In genomic region chr1:209815495-209815894, GRCh38 we compare ENCODE assay signal across 25 cellular contexts. TPM values are rescaled to one million over a fixed set of nuclear protein-coding genes. Genes with fewer than 3 reads are reported as not detected.
DNase-seq lines count a peak whose midpoint lies in the region; ATAC-seq, FAIRE-seq and TF ChIP-seq lines count a peak whose summit lies in the region.
"Had no signal": no experiment of that assay in that cellular context is flagged by ENCODE, and none has a peak within 500 bp of the region (broad histone marks: within the 10 kb centered on the region; RNA-seq: fewer than 3 reads in every experiment).

No MANE protein-coding gene starts in this region.

- H3K79me2 ChIP-seq in GM12878 (ENCODE audit: control insufficient read depth, insufficient read depth, low read length) = no peaks in the 10 kb centered on the region

- H2AFZ ChIP-seq in GM12878 (ENCODE audit: control insufficient read depth, low read depth, low read length) = no peak overlapping the region; the same call in 1 of the 2 replicates

- RAD21 ChIA-PET in GM12878 (lab: Charles Lee; ENCODE audit: unreplicated experiment) = interaction anchor here (0.8 to 1.7 kb wide), 8 partner anchors 9 to 215 kb away, joined by 3 to 6 read pairs (median 4); partner anchors contain the start of genes C1orf74 and UTP25

- TF ChIP-seq CTCF in GM12878 (IDR thresholded peaks at IDR 0.05 in 2 of 3, conservative IDR thresholded peaks at IDR 0.05 in 1 of 3; ENCODE audit: control insufficient read depth in 2 of 3, extremely low read depth in 1 of 3, insufficient read depth in 1 of 3, low read depth in 3 of 3, low read length in 3 of 3) (no peak), vagina (IDR thresholded peaks at IDR 0.05) (no peak), coronary artery (IDR thresholded peaks at IDR 0.05) (no peak)
- no peak for TF ChIP-seq CTCF in activated CD8-positive, alpha-beta T cell treated with anti-CD3 and anti-CD28 coated beads for 36 hours (IDR thresholded peaks at IDR 0.05)

- TF ChIP-seq POLR2A in GM12878 (IDR thresholded peaks at IDR 0.05; ENCODE audit: low read depth, low read length) (no peak), vagina (IDR thresholded peaks at IDR 0.05) (no peak)

- SMC1A ChIA-PET in GM12878 (lab: Charles Lee; ENCODE audit: uncharacterized antibody, unreplicated experiment) = interaction anchor here (0.7 to 7.0 kb wide), 14 partner anchors 8 to 80 kb away, joined by 3 to 49 read pairs (median 4); partner anchors contain the start of genes TRAF3IP3 and UTP25

- peaks cover 16% of the 10 kb centered on the region for H3K27me3 Mint-ChIP-seq in activated T-cell treated with anti-CD3 and anti-CD28 coated beads, Interleukin-2, amount 50 U/mL, for 72 hours (ENCODE audit: low read depth)
- peaks cover 6% of the 10 kb centered on the region for H3K27me3 Mint-ChIP-seq in activated CD8-positive, alpha-beta T cell treated with anti-CD3 and anti-CD28 coated beads for 36 hours

- 65% methylated on average over 3 of the region's 3 CpGs for WGBS in GM12878 (ENCODE audit: insufficient coverage, insufficient replicate concordance, low lambda C conversion rate, missing lambda C conversion rate)

- no peak for ATAC-seq in activated T-cell treated with anti-CD3 and anti-CD28 coated beads, Interleukin-2, amount 50 U/mL, for 72 hours (replicated peaks in 1 of 2)
- ATAC-seq in GM12878 = peak; percentile 56
- no peak for ATAC-seq in activated CD8-positive, alpha-beta T cell treated with anti-CD3 and anti-CD28 coated beads for 36 hours
- ATAC-seq: lower lobe of right lung had no signal

- intact Hi-C loops in GM12878 (cut with micrococcal nuclease; ENCODE audit: unreplicated experiment) = no loop called here
- intact Hi-C loops in vagina (cut with DNase I) = no loop called here
- intact Hi-C loops in activated CD8-positive, alpha-beta T cell treated with anti-CD3 and anti-CD28 coated beads for 36 hours (cut with micrococcal nuclease) = no loop called here

- H3K4me3 Mint-ChIP-seq in activated T-cell treated with anti-CD3 and anti-CD28 coated beads, Interleukin-2, amount 50 U/mL, for 72 hours = no peak overlapping the region
- no peak overlapping the region for H3K4me3 Mint-ChIP-seq in activated CD8-positive, alpha-beta T cell treated with anti-CD3 and anti-CD28 coated beads for 36 hours
- H3K4me3 Mint-ChIP-seq: activated CD4-positive, alpha-beta memory T cell treated with anti-CD3 and anti-CD28 coated beads, Interleukin-2, amount 10 ng/mL, durations not matched to agents 7 days and 5 days; H9; neural progenitor cell had no signal

- no peaks in the 10 kb centered on the region for H3K36me3 Mint-ChIP-seq in activated T-cell treated with anti-CD3 and anti-CD28 coated beads, Interleukin-2, amount 50 U/mL, for 72 hours (ENCODE audit: insufficient read depth in 2 of 2)
- no peaks in the 10 kb centered on the region for H3K36me3 Mint-ChIP-seq in activated CD8-positive, alpha-beta T cell treated with anti-CD3 and anti-CD28 coated beads for 36 hours (ENCODE audit: low read depth)
- H3K36me3 Mint-ChIP-seq: neural progenitor cell had no signal

- no peaks in the 10 kb centered on the region for H3K9me3 ChIP-seq in GM12878 (replicated peaks; ENCODE audit: control insufficient read depth, insufficient read depth, low read length)
- H3K9me3 ChIP-seq in vagina = no peaks in the 10 kb centered on the region
- H3K9me3 ChIP-seq: BLaER1, lower lobe of right lung had no signal

- no peaks in the 10 kb centered on the region for H3K9me3 Mint-ChIP-seq in activated T-cell treated with anti-CD3 and anti-CD28 coated beads, Interleukin-2, amount 50 U/mL, for 72 hours
- H3K9me3 Mint-ChIP-seq in activated CD8-positive, alpha-beta T cell treated with anti-CD3 and anti-CD28 coated beads for 36 hours = no peaks in the 10 kb centered on the region
- H3K9me3 Mint-ChIP-seq: activated CD4-positive, alpha-beta memory T cell treated with anti-CD3 and anti-CD28 coated beads, Interleukin-2, amount 10 ng/mL, durations not matched to agents 7 days and 5 days; H9; neural progenitor cell had no signal

- TF ChIP-seq EP300 in GM12878 (IDR thresholded peaks at IDR 0.05; ENCODE audit: borderline replicate concordance in 1 of 2, control insufficient read depth in 1 of 2, low read depth in 2 of 2, low read length in 2 of 2) = no peak

- H3K27me3 ChIP-seq in GM12878 (replicated peaks in 1 of 2; ENCODE audit: control insufficient read depth in 2 of 2, insufficient read depth in 2 of 2, low read length in 1 of 2) (no peaks in the 10 kb centered on the region; a peak in 1 of 4 replicates), vagina (no peaks in the 10 kb centered on the region)
- H3K27me3 ChIP-seq: BLaER1 had no signal

- H4K20me1 ChIP-seq in GM12878 (ENCODE audit: control insufficient read depth, insufficient read depth) = no peaks in the 10 kb centered on the region
- H4K20me1 ChIP-seq: BLaER1 had no signal

- FAIRE-seq in GM12878 (lab: Jason Lieb, UNC) = no peak
- FAIRE-seq: GM12891, kidney, urothelium cell line had no signal

- POLR2A ChIA-PET in GM12878 (lab: Charles Lee) = interaction anchor here (0.8 to 1.4 kb wide), 5 partner anchors 8 to 49 kb away, joined by 3 to 5 read pairs (median 4); partner anchors contain the start of gene C1orf74
- POLR2A ChIA-PET in activated CD8-positive, alpha-beta T cell treated with anti-CD3 and anti-CD28 coated beads for 36 hours (lab: Charles Lee) = interaction anchor here (1.1 to 1.4 kb wide), 3 partner anchors 8 to 40 kb away, joined by 3 to 5 read pairs (median 4); no protein-coding TSS in a partner anchor

- TF ChIP-seq RAD21 in GM12878 (IDR thresholded peaks at IDR 0.05; ENCODE audit: insufficient read depth, low read depth, low read length) = no peak

- no peak overlapping the region for H3K4me2 ChIP-seq in GM12878 (ENCODE audit: control insufficient read depth, insufficient read depth)
- H3K4me2 ChIP-seq: BLaER1, neural progenitor cell had no signal

- H3K4me1 ChIP-seq in GM12878 (ENCODE audit: control insufficient read depth, insufficient read depth, low read length) (no peaks in the 10 kb centered on the region), vagina (peaks cover 11% of the 10 kb centered on the region)
- H3K4me1 ChIP-seq: lower lobe of right lung had no signal

- H3K4me1 Mint-ChIP-seq in activated T-cell treated with anti-CD3 and anti-CD28 coated beads, Interleukin-2, amount 50 U/mL, for 72 hours (ENCODE audit: low read depth) = peaks cover 15% of the 10 kb centered on the region
- H3K4me1 Mint-ChIP-seq in activated CD8-positive, alpha-beta T cell treated with anti-CD3 and anti-CD28 coated beads for 36 hours (ENCODE audit: low read depth) = peaks cover 12% of the 10 kb centered on the region
- H3K4me1 Mint-ChIP-seq: activated CD4-positive, alpha-beta memory T cell treated with anti-CD3 and anti-CD28 coated beads, Interleukin-2, amount 10 ng/mL, durations not matched to agents 7 days and 5 days had no signal

- no peak for DNase-seq in activated T-cell treated with anti-CD3 and anti-CD28 coated beads, Interleukin-2, amount 50 U/mL, for 72 hours
- DNase-seq in activated T-cell treated with anti-CD3 and anti-CD28 coated beads for 4 hours = no peak
- no peak for DNase-seq in GM12878 (ENCODE audit: low read depth, low spot score)
- peak; percentile 39 for DNase-seq in kidney tubule cell (ENCODE audit: low spot score)
- no peak for DNase-seq in vagina (ENCODE audit: extremely low spot score in 2 of 2)
- no peak for DNase-seq in activated CD8-positive, alpha-beta T cell treated with anti-CD3 and anti-CD28 coated beads for 36 hours
- no peak for DNase-seq in coronary artery (ENCODE audit: low spot score)
- no peak for DNase-seq in DMS 273 (lab: John Stamatoyannopoulos, UW; ENCODE audit: unreplicated experiment)
- DNase-seq: ACHN; activated CD4-positive, alpha-beta memory T cell treated with anti-CD3 and anti-CD28 coated beads, Interleukin-2, amount 10 ng/mL, durations not matched to agents 7 days and 5 days; activated CD4-positive, CD25-positive, alpha-beta regulatory T cell; aorta; central memory CD4-positive, alpha-beta T cell; H9; Kasumi-1; kidney; NCI-H748 treated with DMSO at 0.1 percent for 48 hours; SHP77 treated with DMSO at 0.1 percent for 48 hours had no signal

- BruUV-seq in GM12878 (replicated peaks; lab: Mats Ljungman, UMichigan) = no TSS peak

- peak overlapping the region; percentile 19 for H3K27ac Mint-ChIP-seq in activated T-cell treated with anti-CD3 and anti-CD28 coated beads, Interleukin-2, amount 50 U/mL, for 72 hours
- H3K27ac Mint-ChIP-seq in activated CD8-positive, alpha-beta T cell treated with anti-CD3 and anti-CD28 coated beads for 36 hours = no peak overlapping the region
- H3K27ac Mint-ChIP-seq: activated CD4-positive, alpha-beta memory T cell treated with anti-CD3 and anti-CD28 coated beads, Interleukin-2, amount 10 ng/mL, durations not matched to agents 7 days and 5 days; H9; neural progenitor cell had no signal

- CTCF ChIA-PET in GM12878 (lab: Yijun Ruan, JAX) = interaction anchor here (0.7 to 4.7 kb wide), 9 partner anchors 7 to 248 kb away, joined by 3 to 49 read pairs (median 4); partner anchors contain the start of gene UTP25
- CTCF ChIA-PET in activated CD8-positive, alpha-beta T cell treated with anti-CD3 and anti-CD28 coated beads for 36 hours (lab: Charles Lee) = interaction anchor here (0.7 to 5.6 kb wide), 7 partner anchors 7 to 86 kb away, joined by 3 to 59 read pairs (median 3); partner anchors contain the start of gene UTP25

- in situ Hi-C loops in GM12878 (cut with MboI) = no loop called here

- H3K4me3 ChIP-seq in GM12878 (no peak overlapping the region), vagina (no peak overlapping the region), coronary artery (no peak overlapping the region)
- H3K4me3 ChIP-seq: BLaER1, lower lobe of right lung, neural progenitor cell had no signal

- H3K9ac ChIP-seq in GM12878 (ENCODE audit: control insufficient read depth, insufficient read depth, low read length) = no peak overlapping the region
- H3K9ac ChIP-seq: BLaER1, neural progenitor cell had no signal

- H3K27ac ChIP-seq in GM12878 (ENCODE audit: control insufficient read depth, insufficient read depth) = no peak overlapping the region
- H3K27ac ChIP-seq in vagina = peak overlapping the region; percentile 65
- no peak overlapping the region for H3K27ac ChIP-seq in coronary artery
- H3K27ac ChIP-seq: BLaER1, lower lobe of right lung, neural progenitor cell had no signal

- H3K36me3 ChIP-seq in GM12878 (ENCODE audit: control insufficient read depth in 2 of 2, insufficient read depth in 2 of 2, low read length in 1 of 2) = no peaks in the 10 kb centered on the region
- no peaks in the 10 kb centered on the region for H3K36me3 ChIP-seq in vagina
- H3K36me3 ChIP-seq: BLaER1, lower lobe of right lung, neural progenitor cell had no signal

RNA-seq across cellular contexts. Expression of gene IRF6, which starts 9.6 kb away (rescaled TPM):
- total RNA-seq in activated T-cell treated with anti-CD3 and anti-CD28 coated beads, Interleukin-2, amount 50 U/mL, for 72 hours = 1 to 10 TPM in 1 of 2 donors, under 1 TPM in 1; 0.49 to 2.3 TPM
- not detected in 2 replicates for total RNA-seq in GM12878 (2013; cell fraction: nucleolus; rRNA removed)
- total RNA-seq in GM12878 (2014; rRNA removed) = 0.05 TPM in 1 of 2 replicates, not detected in the other
- total RNA-seq in GM12878 (2014; rRNA removed; fragmentation: Illumina TruSeq; extraction: Trizol) = 0.04 and 0.09 TPM in 2 replicates
- total RNA-seq in GM12878 (2021) = 0.10 and 0.21 TPM in 2 replicates
- polyA plus RNA-seq in GM12878 (2011; ENCODE audit: low read depth) = 0.20 TPM
- polyA plus RNA-seq in GM12878 (2011; rRNA removed) = 0.46 and 0.50 TPM in 2 replicates
- 0.23 and 0.37 TPM in 2 replicates for polyA plus RNA-seq in GM12878 (2011; cell fraction: cytosol; rRNA removed)
- 0.27 and 0.53 TPM in 2 replicates for polyA plus RNA-seq in GM12878 (2011; cell fraction: nucleus; rRNA removed)
- 0.24 and 0.35 TPM in 2 replicates for polyA plus RNA-seq in GM12878 (2012)
- polyA plus RNA-seq in GM12878 (2014; fragmentation: Illumina TruSeq; extraction: Trizol) = 0.12 and 0.30 TPM in 2 replicates
- polyA plus RNA-seq in GM12878 (2014; fragmentation: Nextera tagmentation; extraction: Ambion mirVana) = under 1 TPM; 0.04 to 0.05 TPM
- polyA plus RNA-seq in GM12878 (2014; rRNA removed) = 0.11 and 0.22 TPM in 2 replicates
- under 1 TPM; 0.06 to 0.09 TPM for polyA plus RNA-seq in GM12878 (2016; fragmentation: Nextera tagmentation; extraction: Ambion mirVana)
- 0.66 and 0.67 TPM in 2 replicates for polyA minus RNA-seq in GM12878 (2011; rRNA and poly(A)+ RNA removed)
- polyA minus RNA-seq in GM12878 (2011; cell fraction: cytosol; rRNA and poly(A)+ RNA removed) = 1.3 TPM in 1 of 2 replicates, not detected in the other
- 0.10 TPM in 1 of 2 replicates, not detected in the other for polyA minus RNA-seq in GM12878 (2011; cell fraction: nucleus; rRNA and poly(A)+ RNA removed)
- total RNA-seq in vagina = 83.5 TPM
- total RNA-seq in activated CD8-positive, alpha-beta T cell treated with anti-CD3 and anti-CD28 coated beads for 36 hours = 1 to 10 TPM; 1.2 TPM
- total RNA-seq: Daoy had no signal

RNA-seq across cellular contexts. Expression of gene UTP25, which starts 12.3 kb away (rescaled TPM):
- 10 to 100 TPM; 11.5 to 11.9 TPM for total RNA-seq in activated T-cell treated with anti-CD3 and anti-CD28 coated beads, Interleukin-2, amount 50 U/mL, for 72 hours
- 35.9 and 38.6 TPM in 2 replicates for total RNA-seq in GM12878 (2013; cell fraction: nucleolus; rRNA removed)
- total RNA-seq in GM12878 (2014; rRNA removed) (8.9 and 9.0 TPM in 2 replicates), GM12878 (2014; rRNA removed; fragmentation: Illumina TruSeq; extraction: Trizol) (10.2 and 10.6 TPM in 2 replicates), GM12878 (2021) (6.5 and 7.4 TPM in 2 replicates), vagina (5.9 TPM)
- 2.9 TPM for polyA plus RNA-seq in GM12878 (2011; ENCODE audit: low read depth)
- polyA plus RNA-seq in GM12878 (2011; rRNA removed) (13.3 and 14.8 TPM in 2 replicates), GM12878 (2014; fragmentation: Illumina TruSeq; extraction: Trizol) (9.4 and 10.8 TPM in 2 replicates), GM12878 (2014; fragmentation: Nextera tagmentation; extraction: Ambion mirVana) (1 to 10 TPM; 3.0 TPM), GM12878 (2014; rRNA removed) (5.0 and 6.2 TPM in 2 replicates), GM12878 (2016; fragmentation: Nextera tagmentation; extraction: Ambion mirVana) (1 to 10 TPM; 7.9 to 9.4 TPM)
- polyA plus RNA-seq in GM12878 (2011; cell fraction: cytosol; rRNA removed) = 7.4 TPM in 2 replicates
- polyA plus RNA-seq in GM12878 (2011; cell fraction: nucleus; rRNA removed) = 12.4 and 13.0 TPM in 2 replicates
- polyA plus RNA-seq in GM12878 (2012) = 3.9 and 4.5 TPM in 2 replicates
- 15.6 and 17.8 TPM in 2 replicates for polyA minus RNA-seq in GM12878 (2011; rRNA and poly(A)+ RNA removed)
- 3.8 and 3.9 TPM in 2 replicates for polyA minus RNA-seq in GM12878 (2011; cell fraction: cytosol; rRNA and poly(A)+ RNA removed)
- polyA minus RNA-seq in GM12878 (2011; cell fraction: nucleus; rRNA and poly(A)+ RNA removed) = 17.8 and 22.8 TPM in 2 replicates
- total RNA-seq in activated CD8-positive, alpha-beta T cell treated with anti-CD3 and anti-CD28 coated beads for 36 hours = 1 to 10 TPM; 8.9 to 9.5 TPM

RNA-seq across cellular contexts. Expression of gene C1orf74, which starts 31.1 kb away (rescaled TPM):
- 1 to 10 TPM; 2.8 to 3.3 TPM for total RNA-seq in activated T-cell treated with anti-CD3 and anti-CD28 coated beads, Interleukin-2, amount 50 U/mL, for 72 hours
- 5.5 and 5.7 TPM in 2 replicates for total RNA-seq in GM12878 (2013; cell fraction: nucleolus; rRNA removed)
- total RNA-seq in GM12878 (2014; rRNA removed) (3.4 and 4.4 TPM in 2 replicates), GM12878 (2014; rRNA removed; fragmentation: Illumina TruSeq; extraction: Trizol) (4.0 and 4.4 TPM in 2 replicates), GM12878 (2021) (3.4 and 3.5 TPM in 2 replicates), vagina (2.0 TPM)
- 1.3 TPM for polyA plus RNA-seq in GM12878 (2011; ENCODE audit: low read depth)
- polyA plus RNA-seq in GM12878 (2011; rRNA removed) (3.2 and 3.9 TPM in 2 replicates), GM12878 (2014; fragmentation: Illumina TruSeq; extraction: Trizol) (3.7 and 3.8 TPM in 2 replicates), GM12878 (2014; fragmentation: Nextera tagmentation; extraction: Ambion mirVana) (1 to 10 TPM; 3.4 to 4.4 TPM), GM12878 (2014; rRNA removed) (2.3 and 3.1 TPM in 2 replicates), GM12878 (2016; fragmentation: Nextera tagmentation; extraction: Ambion mirVana) (1 to 10 TPM; 4.6 to 5.5 TPM)
- 2.4 TPM in 2 replicates for polyA plus RNA-seq in GM12878 (2011; cell fraction: cytosol; rRNA removed)
- 2.0 and 2.2 TPM in 2 replicates for polyA plus RNA-seq in GM12878 (2011; cell fraction: nucleus; rRNA removed)
- polyA plus RNA-seq in GM12878 (2012) = 1.6 and 2.9 TPM in 2 replicates
- 6.1 TPM in 2 replicates for polyA minus RNA-seq in GM12878 (2011; rRNA and poly(A)+ RNA removed)
- polyA minus RNA-seq in GM12878 (2011; cell fraction: cytosol; rRNA and poly(A)+ RNA removed) = 1.6 and 2.1 TPM in 2 replicates
- polyA minus RNA-seq in GM12878 (2011; cell fraction: nucleus; rRNA and poly(A)+ RNA removed) = 5.3 and 5.6 TPM in 2 replicates
- total RNA-seq in activated CD8-positive, alpha-beta T cell treated with anti-CD3 and anti-CD28 coated beads for 36 hours = 1 to 10 TPM; 2.8 to 3.0 TPM

RNA-seq across cellular contexts. Expression of gene TRAF3IP3, which starts 59.6 kb away (rescaled TPM):
- total RNA-seq in activated T-cell treated with anti-CD3 and anti-CD28 coated beads, Interleukin-2, amount 50 U/mL, for 72 hours = 100 to 1,000 TPM; 127 to 157 TPM
- 130 and 146 TPM in 2 replicates for total RNA-seq in GM12878 (2013; cell fraction: nucleolus; rRNA removed)
- total RNA-seq in GM12878 (2014; rRNA removed) (57.0 and 61.6 TPM in 2 replicates), GM12878 (2014; rRNA removed; fragmentation: Illumina TruSeq; extraction: Trizol) (78.2 and 81.8 TPM in 2 replicates), GM12878 (2021) (62.6 and 67.5 TPM in 2 replicates), vagina (7.1 TPM)
- polyA plus RNA-seq in GM12878 (2011; ENCODE audit: low read depth) = 53.6 TPM
- polyA plus RNA-seq in GM12878 (2011; rRNA removed) (119 and 148 TPM in 2 replicates), GM12878 (2014; fragmentation: Illumina TruSeq; extraction: Trizol) (88.2 and 103 TPM in 2 replicates), GM12878 (2014; fragmentation: Nextera tagmentation; extraction: Ambion mirVana) (100 to 1,000 TPM; 117 to 121 TPM), GM12878 (2014; rRNA removed) (64.3 and 83.5 TPM in 2 replicates), GM12878 (2016; fragmentation: Nextera tagmentation; extraction: Ambion mirVana) (100 to 1,000 TPM; 105 to 115 TPM)
- polyA plus RNA-seq in GM12878 (2011; cell fraction: cytosol; rRNA removed) = 74.9 and 86.1 TPM in 2 replicates
- polyA plus RNA-seq in GM12878 (2011; cell fraction: nucleus; rRNA removed) = 263 and 305 TPM in 2 replicates
- 66.3 and 74.1 TPM in 2 replicates for polyA plus RNA-seq in GM12878 (2012)
- polyA minus RNA-seq in GM12878 (2011; rRNA and poly(A)+ RNA removed) = 73.3 and 83.2 TPM in 2 replicates
- polyA minus RNA-seq in GM12878 (2011; cell fraction: cytosol; rRNA and poly(A)+ RNA removed) = 22.2 and 25.5 TPM in 2 replicates
- 105 and 127 TPM in 2 replicates for polyA minus RNA-seq in GM12878 (2011; cell fraction: nucleus; rRNA and poly(A)+ RNA removed)
- total RNA-seq in activated CD8-positive, alpha-beta T cell treated with anti-CD3 and anti-CD28 coated beads for 36 hours = 100 to 1,000 TPM; 194 TPM
- total RNA-seq: Daoy, dermis microvascular lymphatic vessel endothelial cell, H9 had no signal

Comparison
In these comparisons a context has a peak if more than half of its experiments do, and no peak if none do; other contexts are left out.
1. RNA of gene IRF6, which starts 9.6 kb away (total RNA-seq): 83.5 TPM in vagina (single experiment); 0.49 to 2.3 TPM in activated T-cell treated with anti-CD3 and anti-CD28 coated beads, Interleukin-2, amount 50 U/mL, for 72 hours, 1.2 TPM in activated CD8-positive, alpha-beta T cell treated with anti-CD3 and anti-CD28 coated beads for 36 hours and 0.04 to 0.21 TPM in GM12878; every median in the first group is over 10 times any median in the second.